Comparison of ENCODE assay signal across 8 cellular contexts in genomic region chr2:68466778-68467076, GRCh38. TPM values are rescaled to one million over a fixed set of nuclear protein-coding genes. Genes with fewer than 3 reads are reported as not detected.
DNase-seq lines count a peak whose midpoint lies in the region; ATAC-seq and TF ChIP-seq lines count a peak whose summit lies in the region.

No MANE protein-coding gene starts in this region.

- peak; percentile 12 for DNase-seq in GM03348 (ENCODE audit: low spot score)
- DNase-seq in ascending aorta (ENCODE audit: low spot score in 2 of 2), result no peak
- no peak for DNase-seq in left colon
- no peak for DNase-seq in thoracic aorta (ENCODE audit: low spot score)
- no peak for DNase-seq in cerebellar cortex (ENCODE audit: low spot score)
- DNase-seq in stimulated activated CD4-positive, alpha-beta T cell treated with anti-CD3 and anti-CD28 coated beads, Interleukin-1b, Interleukin-23, amount 100 ng/mL, for 48 hours, result no peak
- no peak for DNase-seq in stimulated activated naive CD4-positive, alpha-beta T cell (lab: John Stamatoyannopoulos, UW)

- peak; percentile 18 for ATAC-seq in HG03064 (IDR thresholded peaks at IDR 0.05; ENCODE audit: low read depth, unreplicated experiment)
- ATAC-seq in left colon, result peak; percentile 27
- ATAC-seq in thoracic aorta (ENCODE audit: insufficient number of reproducible peaks, low FRiP score, low read depth), result no peak

- peak overlapping the region; percentile 75 to 81 for H3K4me3 ChIP-seq in ascending aorta
- peak overlapping the region; percentile 92 for H3K4me3 ChIP-seq in thoracic aorta

- peak overlapping the region; percentile 59 to 91 for H3K27ac ChIP-seq in ascending aorta
- peak overlapping the region; percentile 48 to 74 for H3K27ac ChIP-seq in thoracic aorta

- TF ChIP-seq CTCF in ascending aorta (IDR thresholded peaks at IDR 0.05) (no peak), thoracic aorta (IDR thresholded peaks at IDR 0.05) (no peak)

- no peaks in the 10 kb centered on the region for H3K27me3 ChIP-seq in ascending aorta
- H3K27me3 ChIP-seq in thoracic aorta (replicated peaks; ENCODE audit: insufficient read depth), result no peaks in the 10 kb centered on the region

- intact Hi-C loops in ascending aorta (cut with DNase I) (loop anchor here (1.0 to 10.0 kb wide), 2 partner anchors 366 to 1902 kb away; no protein-coding TSS in a partner anchor), left colon (cut with DNase I, micrococcal nuclease) (loop anchor here in 1 of 2 donors (10.0 kb wide), 1 partner anchor 248 kb away; no protein-coding TSS in a partner anchor)

- H3K4me1 ChIP-seq in ascending aorta, result peaks cover 0 to 3% of the 10 kb centered on the region in 2 donors
- peaks cover 4 to 21% of the 10 kb centered on the region in 2 donors for H3K4me1 ChIP-seq in thoracic aorta (ENCODE audit: control insufficient read depth in 1 of 2, low read depth in 2 of 2)

- H3K9me3 ChIP-seq in ascending aorta (no peaks in the 10 kb centered on the region), thoracic aorta (no peaks in the 10 kb centered on the region)

- H3K36me3 ChIP-seq in ascending aorta (no peaks in the 10 kb centered on the region), thoracic aorta (no peaks in the 10 kb centered on the region)

RNA-seq across cellular contexts. Expression of gene FBXO48, which starts 0.4 kb away (rescaled TPM):
- 1.2 TPM for total RNA-seq in ascending aorta
- 1 to 10 TPM; 1.5 to 2.1 TPM for total RNA-seq in left colon
- under 1 TPM; 0.41 to 0.56 TPM for total RNA-seq in thoracic aorta

RNA-seq across cellular contexts. Expression of gene APLF, which starts 0.7 kb away (rescaled TPM):
- total RNA-seq in ascending aorta, result 2.8 TPM
- 1 to 10 TPM; 1.3 to 3.4 TPM for total RNA-seq in left colon
- total RNA-seq in thoracic aorta, result 1 to 10 TPM; 4.9 to 5.8 TPM
